Comparison of ENCODE assay signal across 20 cellular contexts in genomic region chr3:24943961-24944360, GRCh38.
A peak's percentile ranks its signal among the peaks of the same experiment; 100 is the strongest.
DNase-seq lines count a peak whose midpoint lies in the region; ATAC-seq and TF ChIP-seq lines count a peak whose summit lies in the region.
"Had no signal": no experiment of that assay in that cellular context is flagged by ENCODE, and none has a peak within 500 bp of the region (broad histone marks: within the 10 kb centered on the region; RNA-seq: fewer than 3 reads in every experiment).

No MANE protein-coding gene starts in this region.

- H3K9me3 ChIP-seq in T-helper 17 cell (ENCODE audit: control insufficient read depth, low read length, poor library complexity, severe bottlenecking) (no peaks in the 10 kb centered on the region), upper lobe of right lung (no peaks in the 10 kb centered on the region)
- H3K9me3 ChIP-seq: A549, BLaER1 had no signal

- H3K4me3 ChIP-seq in brain microvascular endothelial cell (ENCODE audit: low read depth, low read length) (no peak overlapping the region), lower leg skin (ENCODE audit: low read depth, poor library complexity, severe bottlenecking) (no peak overlapping the region), upper lobe of right lung (no peak overlapping the region)
- H3K4me3 ChIP-seq: A549, BLaER1 had no signal

- TF ChIP-seq CTCF in brain microvascular endothelial cell (IDR thresholded peaks at IDR 0.05; ENCODE audit: low read depth, low read length, missing control alignments) (no peak), lower leg skin (IDR thresholded peaks at IDR 0.05) (no peak), upper lobe of right lung (IDR thresholded peaks at IDR 0.05) (no peak)

- no peak overlapping the region for H3K4me3 Mint-ChIP-seq in T-helper 17 cell
- H3K4me3 Mint-ChIP-seq: CD14-positive monocyte; CD4-positive, alpha-beta memory T cell; HFFc6 had no signal

- WGBS in lower leg skin, 2 donors: 87 to 91% methylated on average over 3 of the region's 3 CpGs

- H3K36me3 ChIP-seq in brain microvascular endothelial cell (replicated peaks): no peaks in the 10 kb centered on the region
- H3K36me3 ChIP-seq in upper lobe of right lung: no peaks in the 10 kb centered on the region
- H3K36me3 ChIP-seq: BLaER1 had no signal

- no peak for TF ChIP-seq POLR2A in lower leg skin (IDR thresholded peaks at IDR 0.05)

- ATAC-seq in T-helper 17 cell (no peak), upper lobe of right lung (no peak)
- ATAC-seq: A549, HCT116 had no signal

- H3K36me3 Mint-ChIP-seq in T-helper 17 cell (ENCODE audit: low read depth): no peaks in the 10 kb centered on the region
- H3K36me3 Mint-ChIP-seq: CD14-positive monocyte; CD4-positive, alpha-beta memory T cell had no signal

- H3K27me3 ChIP-seq in brain microvascular endothelial cell (replicated peaks) (no peaks in the 10 kb centered on the region), upper lobe of right lung (no peaks in the 10 kb centered on the region)
- H3K27me3 ChIP-seq: BLaER1 had no signal

- no peak overlapping the region for H3K27ac Mint-ChIP-seq in T-helper 17 cell
- H3K27ac Mint-ChIP-seq: CD14-positive monocyte; CD4-positive, alpha-beta memory T cell; HFFc6 had no signal

- no peaks in the 10 kb centered on the region for H3K27me3 Mint-ChIP-seq in T-helper 17 cell
- H3K27me3 Mint-ChIP-seq: CD4-positive, alpha-beta memory T cell had no signal

- H3K4me1 Mint-ChIP-seq in T-helper 17 cell: no peaks in the 10 kb centered on the region
- H3K4me1 Mint-ChIP-seq: CD14-positive monocyte; CD4-positive, alpha-beta memory T cell had no signal

- no peaks in the 10 kb centered on the region for H3K4me1 ChIP-seq in upper lobe of right lung
- H3K4me1 ChIP-seq: A549, BLaER1 had no signal

- intact Hi-C loops in lower leg skin (cut with DNase I; ENCODE audit: low total_unique reads) (no loop called here), upper lobe of right lung (cut with DNase I) (no loop called here)

- peak; percentile 95 for DNase-seq in COLO829 (ENCODE audit: low spot score)
- DNase-seq in SK-MEL-5 (ENCODE audit: low read depth, low spot score): peak; percentile 53
- peak; percentile 28 for DNase-seq in brain microvascular endothelial cell
- DNase-seq in renal cortical epithelial cell (ENCODE audit: low read depth): peak; percentile 4
- DNase-seq in lower leg skin (ENCODE audit: low spot score in 2 of 2): no peak
- no peak for DNase-seq in T-helper 17 cell
- no peak for DNase-seq in NCI-H2227 (lab: John Stamatoyannopoulos, UW; ENCODE audit: unreplicated experiment)
- DNase-seq in upper lobe of right lung: no peak
- DNase-seq: Calu3; CD4-positive, alpha-beta memory T cell; DMS79 treated with DMSO at 0.1 percent for 48 hours; GF-D8; GOT3; H7; HFFc6 had no signal

- in situ Hi-C loops in SK-MEL-5 (cut with HindIII; ENCODE audit: low pct_unique_long_range_greater_than_20kb, low sequenced_read_pairs) (no loop called here), brain microvascular endothelial cell (cut with HindIII; ENCODE audit: low pct_ligation_motif_present, low sequenced_read_pairs) (no loop called here)

- no peak overlapping the region for H3K27ac ChIP-seq in brain microvascular endothelial cell
- H3K27ac ChIP-seq in upper lobe of right lung: no peak overlapping the region
- H3K27ac ChIP-seq: 22Rv1, A549, BLaER1 had no signal

Comparison
In these comparisons a context has a peak if more than half of its experiments do, and no peak if none do; other contexts are left out.
1. DNase-seq: peak in COLO829 (single experiment), SK-MEL-5 (single experiment), brain microvascular endothelial cell (single experiment) and renal cortical epithelial cell (single experiment); none in lower leg skin (0 of 2), T-helper 17 cell (0 of 3), NCI-H2227 (single experiment) and upper lobe of right lung (single experiment).